Comparison of ENCODE assay signal across 36 cellular contexts in the genomic region with DNA sequence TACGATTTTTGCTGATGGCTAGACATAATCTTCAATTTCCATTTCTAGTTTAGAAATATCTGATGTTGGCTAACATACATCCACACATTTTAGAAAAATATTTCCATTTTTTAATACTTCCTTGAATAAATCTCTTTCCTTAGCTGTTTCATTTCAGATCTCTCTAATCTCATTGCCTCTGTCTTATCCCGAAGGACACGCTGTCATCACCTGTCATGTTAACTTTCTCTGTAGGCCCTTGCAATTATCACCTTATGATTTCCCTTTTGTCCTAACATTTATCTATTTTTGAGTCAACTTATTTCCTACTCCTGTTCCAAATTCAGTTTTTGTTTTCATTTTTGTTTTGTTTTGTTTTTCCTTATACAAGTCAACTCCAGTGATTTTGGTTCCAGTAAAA.
"Had no signal": no experiment of that assay in that cellular context is flagged by ENCODE, and none has a peak within 500 bp of the region (broad histone marks: within the 10 kb centered on the region; RNA-seq: fewer than 3 reads in every experiment).

No MANE protein-coding gene starts in this region.

- H3K27me3 Mint-ChIP-seq: activated B cell treated with CpG ODN at 0.5 μM for 24 hours; activated CD4-positive, alpha-beta memory T cell treated with anti-CD3 and anti-CD28 coated beads for 36 hours; activated CD4-positive, alpha-beta T cell treated with anti-CD3 and anti-CD28 coated beads, Interleukin-2, amount 10 ng/mL, durations not matched to agents 24 days and 14 days; activated CD8-positive, alpha-beta T cell treated with anti-CD3 and anti-CD28 coated beads for 36 hours; activated naive CD8-positive, alpha-beta T cell treated with anti-CD3 and anti-CD28 coated beads for 36 hours; activated T-helper 17 cell treated with anti-CD3 and anti-CD28 coated beads, Interleukin-2, amount 50 U/mL, for 72 hours; central memory CD8-positive, alpha-beta T cell; T-cell had no signal

- H3K36me3 ChIP-seq: adrenal gland, brain microvascular endothelial cell, breast epithelium had no signal

- H3K27ac Mint-ChIP-seq: activated B cell treated with CpG ODN at 0.5 μM for 24 hours; activated CD4-positive, alpha-beta memory T cell treated with anti-CD3 and anti-CD28 coated beads for 36 hours; activated CD4-positive, alpha-beta T cell treated with anti-CD3 and anti-CD28 coated beads, Interleukin-2, amount 10 ng/mL, durations not matched to agents 24 days and 14 days; activated CD8-positive, alpha-beta T cell treated with anti-CD3 and anti-CD28 coated beads for 36 hours; activated naive CD4-positive, alpha-beta T cell treated with anti-CD3 and anti-CD28 coated beads for 36 hours; activated naive CD4-positive, alpha-beta T cell treated with anti-CD3 and anti-CD28 coated beads, Interleukin-2, amount 50 U/mL, for 72 hours; activated naive CD8-positive, alpha-beta T cell treated with anti-CD3 and anti-CD28 coated beads for 36 hours; activated T-cell treated with anti-CD3 and anti-CD28 coated beads, Interleukin-2, amount 50 U/mL, for 72 hours; activated T-helper 1 cell treated with anti-CD3 and anti-CD28 coated beads, Interleukin-12 subunit alpha, Interleukin-12 subunit beta, Interleukin-2, Interleukin-4 antibody, amounts not matched to agents 30 ng/mL and 10 ng/mL and 1 ng/mL, durations not matched to agents 14 hours and 24 hours and 36 hours; activated T-helper 17 cell treated with anti-CD3 and anti-CD28 coated beads, Interleukin-2, amount 50 U/mL, for 72 hours; T-cell; T-helper 2 cell treated with Interferon-gamma antibody and Interleukin-4, amounts not matched to agents 5 μg/mL and 100 μg/mL, for 36 hours had no signal

- H3K4me1 ChIP-seq: adrenal gland, body of pancreas, breast epithelium had no signal

- H3K4me1 Mint-ChIP-seq: activated B cell treated with CpG ODN at 0.5 μM for 24 hours; activated CD4-positive, alpha-beta T cell treated with anti-CD3 and anti-CD28 coated beads, Interleukin-2, amount 10 ng/mL, durations not matched to agents 24 days and 14 days; activated naive CD8-positive, alpha-beta T cell treated with anti-CD3 and anti-CD28 coated beads for 36 hours; activated T-helper 17 cell treated with anti-CD3 and anti-CD28 coated beads, Interleukin-2, amount 50 U/mL, for 72 hours; central memory CD8-positive, alpha-beta T cell; T-cell had no signal

- H3K36me3 Mint-ChIP-seq: activated CD4-positive, alpha-beta memory T cell treated with anti-CD3 and anti-CD28 coated beads for 36 hours; activated naive CD8-positive, alpha-beta T cell treated with anti-CD3 and anti-CD28 coated beads for 36 hours; T-cell had no signal

- H3K4me3 ChIP-seq: adrenal gland, body of pancreas, breast epithelium had no signal

- DNase-seq: activated B cell treated with CpG ODN at 0.5 μM for 24 hours; activated CD4-positive, alpha-beta memory T cell treated with anti-CD3 and anti-CD28 coated beads for 36 hours; activated CD4-positive, alpha-beta T cell treated with anti-CD3 and anti-CD28 coated beads for 4 hours; activated CD4-positive, alpha-beta T cell treated with anti-CD3 and anti-CD28 coated beads, Interleukin-2, amount 10 ng/mL, durations not matched to agents 24 days and 14 days; activated CD4-positive, alpha-beta T cell treated with anti-CD3 and anti-CD28 coated beads, Interleukin-2, amount 50 U/mL, for 1 hour; activated CD4-positive, alpha-beta T cell treated with anti-CD3 and anti-CD28 coated beads, Interleukin-2, amount 50 U/mL, for 4 hours; activated CD4-positive, CD25-positive, alpha-beta regulatory T cell treated with anti-CD3 and anti-CD28 coated beads, Interleukin-2, amount 50 U/mL, for 72 hours; activated CD8-positive, alpha-beta memory T cell treated with anti-CD3 and anti-CD28 coated beads, Interleukin-2, amount 50 U/mL, for 4 hours; activated CD8-positive, alpha-beta T cell treated with anti-CD3 and anti-CD28 coated beads for 36 hours; activated effector memory CD4-positive, alpha-beta T cell treated with anti-CD3 and anti-CD28 coated beads, Interleukin-2, amount 50 U/mL, for 16 hours; activated gamma-delta T cell treated with Interleukin-2 at 50 U/mL for 16 hours; activated naive CD4-positive, alpha-beta T cell; activated naive CD4-positive, alpha-beta T cell treated with anti-CD3 and anti-CD28 coated beads for 36 hours; activated naive CD4-positive, alpha-beta T cell treated with anti-CD3 and anti-CD28 coated beads, Interleukin-2, amount 50 U/mL, for 16 hours; activated naive CD8-positive, alpha-beta T cell treated with anti-CD3 and anti-CD28 coated beads for 36 hours; activated T-cell treated with anti-CD3 and anti-CD28 coated beads for 4 hours; activated T-cell treated with anti-CD3 and anti-CD28 coated beads, Interleukin-2, amount 50 U/mL, for 1 hour; activated T-cell treated with anti-CD3 and anti-CD28 coated beads, Interleukin-2, amount 50 U/mL, for 4 hours; activated T-cell treated with anti-CD3 and anti-CD28 coated beads, Interleukin-2, amount 50 U/mL, for 72 hours; adrenal gland; amniotic stem cell; aorta; body of pancreas; brain microvascular endothelial cell; caudate nucleus; cerebellar nuclear complex; T-cell; T-helper 2 cell; T-helper 9 cell had no signal

- ATAC-seq: activated CD8-positive, alpha-beta T cell treated with anti-CD3 and anti-CD28 coated beads for 36 hours; activated naive CD4-positive, alpha-beta T cell treated with anti-CD3 and anti-CD28 coated beads, Interleukin-2, amount 50 U/mL, for 72 hours; activated T-cell treated with anti-CD3 and anti-CD28 coated beads, Interleukin-2, amount 50 U/mL, for 4 hours; activated T-cell treated with anti-CD3 and anti-CD28 coated beads, Interleukin-2, amount 50 U/mL, for 72 hours; activated T-helper 17 cell treated with anti-CD3 and anti-CD28 coated beads, Interleukin-2, amount 50 U/mL, for 72 hours; body of pancreas; T-cell had no signal

- H3K4me3 Mint-ChIP-seq: activated B cell treated with CpG ODN at 0.5 μM for 24 hours; activated CD4-positive, alpha-beta memory T cell treated with anti-CD3 and anti-CD28 coated beads for 36 hours; activated CD4-positive, alpha-beta T cell treated with anti-CD3 and anti-CD28 coated beads, Interleukin-2, amount 10 ng/mL, durations not matched to agents 24 days and 14 days; activated CD8-positive, alpha-beta T cell treated with anti-CD3 and anti-CD28 coated beads for 36 hours; activated naive CD4-positive, alpha-beta T cell treated with anti-CD3 and anti-CD28 coated beads for 36 hours; activated naive CD8-positive, alpha-beta T cell treated with anti-CD3 and anti-CD28 coated beads for 36 hours; activated T-cell treated with anti-CD3 and anti-CD28 coated beads, Interleukin-2, amount 50 U/mL, for 4 hours; activated T-cell treated with anti-CD3 and anti-CD28 coated beads, Interleukin-2, amount 50 U/mL, for 72 hours; activated T-helper 1 cell treated with anti-CD3 and anti-CD28 coated beads, Interleukin-12 subunit alpha, Interleukin-12 subunit beta, Interleukin-2, Interleukin-4 antibody, amounts not matched to agents 30 ng/mL and 10 ng/mL and 1 ng/mL, durations not matched to agents 14 hours and 24 hours and 36 hours; activated T-helper 17 cell treated with anti-CD3 and anti-CD28 coated beads, Interleukin-2, amount 50 U/mL, for 72 hours; central memory CD8-positive, alpha-beta T cell; T-cell; T-helper 2 cell treated with Interferon-gamma antibody and Interleukin-4, amounts not matched to agents 5 μg/mL and 100 μg/mL, for 36 hours had no signal

- H3K9me3 ChIP-seq: body of pancreas had no signal

- H3K27ac ChIP-seq: body of pancreas, brain microvascular endothelial cell, breast epithelium, VCaP had no signal

- H3K27me3 ChIP-seq: adrenal gland, body of pancreas, brain microvascular endothelial cell, breast epithelium had no signal
